Comparison of ENCODE assay signal across 17 cellular contexts in the genomic region with DNA sequence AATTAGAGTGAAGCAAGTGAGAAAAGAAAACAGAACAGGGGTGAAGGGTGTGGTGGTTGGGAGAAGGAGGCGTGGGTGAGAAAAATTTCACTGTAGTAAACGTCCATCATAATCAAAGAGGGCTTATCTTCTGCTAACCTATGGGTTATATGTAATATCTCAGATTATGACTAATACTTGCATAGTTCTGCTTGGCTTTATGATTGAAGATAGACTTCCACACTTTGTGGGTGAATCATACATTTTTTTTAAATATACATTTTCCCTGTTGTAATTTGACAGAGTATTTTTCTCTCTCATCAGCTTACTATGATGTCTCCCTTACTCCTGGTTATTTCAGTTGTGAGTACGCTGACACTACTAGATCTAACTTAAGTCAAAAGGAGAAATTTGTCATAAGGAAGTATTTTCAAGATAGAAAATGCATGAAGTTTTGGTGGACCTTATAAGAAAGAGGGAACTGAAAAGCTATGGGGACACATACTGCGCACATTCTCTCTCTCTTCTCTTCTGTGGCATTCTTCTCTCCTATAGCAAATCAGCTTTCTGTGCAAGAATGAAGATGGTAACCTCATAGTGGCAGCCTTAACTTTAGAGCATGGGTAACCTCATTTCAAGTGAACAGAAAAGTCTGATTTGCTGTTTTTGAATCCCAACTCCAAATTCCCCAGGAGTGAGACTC. TPM values are rescaled to one million over a fixed set of nuclear protein-coding genes. Genes with fewer than 3 reads are reported as not detected.
A peak's percentile ranks its signal among the peaks of the same experiment; 100 is the strongest.
DNase-seq lines count a peak whose midpoint lies in the region; ATAC-seq and TF ChIP-seq lines count a peak whose summit lies in the region.
"Had no signal": no experiment of that assay in that cellular context is flagged by ENCODE, and none has a peak within 500 bp of the region (broad histone marks: within the 10 kb centered on the region; RNA-seq: fewer than 3 reads in every experiment).

No MANE protein-coding gene starts in this region.

- H2AFZ ChIP-seq in SK-N-SH (ENCODE audit: low read depth) (no peak overlapping the region), GM23248 (no peak overlapping the region)

- TF ChIP-seq CTCF in SK-N-SH (IDR thresholded peaks at IDR 0.05) (no peak), osteocyte (IDR thresholded peaks at IDR 0.05) (no peak)

- H3K9me3 ChIP-seq in SK-N-SH = no peaks in the 10 kb centered on the region
- H3K9me3 ChIP-seq in GM23248 (ENCODE audit: low read depth) = no peaks in the 10 kb centered on the region
- H3K9me3 ChIP-seq: stomach had no signal

- no peak overlapping the region for H3K4me3 ChIP-seq in SK-N-SH (ENCODE audit: low read depth in 2 of 2, low read length in 1 of 2)
- H3K4me3 ChIP-seq in GM23248 = no peak overlapping the region
- H3K4me3 ChIP-seq: dorsolateral prefrontal cortex, stomach had no signal

- WGBS in SK-N-SH (ENCODE audit: low lambda C conversion rate) = 67% methylated on average over 4 of the region's 4 CpGs
- WGBS in GM23248 (ENCODE audit: low coverage in 1 of 2, low lambda C conversion rate in 2 of 2, missing lambda C conversion rate in 2 of 2), 2 experiments = 83 to 84% methylated on average over 4 of the region's 4 CpGs

- no peak overlapping the region for H3K4me3 Mint-ChIP-seq in activated T-helper 1 cell treated with anti-CD3 and anti-CD28 coated beads, Interleukin-12 subunit alpha, Interleukin-12 subunit beta, Interleukin-2, Interleukin-4 antibody, amounts not matched to agents 30 ng/mL and 10 ng/mL and 1 ng/mL, durations not matched to agents 14 hours and 24 hours and 36 hours
- no peak overlapping the region for H3K4me3 Mint-ChIP-seq in osteocyte (ENCODE audit: unreplicated experiment)
- H3K4me3 Mint-ChIP-seq: nephron progenitor cell had no signal

- H3K27ac ChIP-seq in SK-N-SH (ENCODE audit: low read depth in 2 of 2, low read length in 1 of 2) = no peak overlapping the region
- H3K27ac ChIP-seq in GM23248 = no peak overlapping the region
- H3K27ac ChIP-seq: dorsolateral prefrontal cortex had no signal

- H3F3A ChIP-seq in SK-N-SH (replicated peaks; ENCODE audit: insufficient read depth) (peaks cover 21% of the 10 kb centered on the region), GM23248 (ENCODE audit: insufficient read depth) (peaks cover 19% of the 10 kb centered on the region)

- no peaks in the 10 kb centered on the region for H3K27me3 Mint-ChIP-seq in activated T-helper 1 cell treated with anti-CD3 and anti-CD28 coated beads, Interleukin-12 subunit alpha, Interleukin-12 subunit beta, Interleukin-2, Interleukin-4 antibody, amounts not matched to agents 30 ng/mL and 10 ng/mL and 1 ng/mL, durations not matched to agents 14 hours and 24 hours and 36 hours (ENCODE audit: insufficient read depth)
- no peaks in the 10 kb centered on the region for H3K27me3 Mint-ChIP-seq in osteocyte (ENCODE audit: unreplicated experiment)

- intact Hi-C loops in activated T-helper 1 cell treated with anti-CD3 and anti-CD28 coated beads, Interleukin-12 subunit alpha, Interleukin-12 subunit beta, Interleukin-2, Interleukin-4 antibody, amounts not matched to agents 30 ng/mL and 10 ng/mL and 1 ng/mL, durations not matched to agents 14 hours and 24 hours and 36 hours (cut with micrococcal nuclease) = loop anchor here (1.0 to 10.0 kb wide), 6 partner anchors 114 to 1593 kb away; partner anchors contain the start of genes GLIS3, PDCD1LG2, RFX3 and UHRF2
- intact Hi-C loops in posterior vena cava (cut with DNase I) = loop anchor here in 1 of 2 donors (10.0 kb wide), 1 partner anchor 45 kb away; no protein-coding TSS in a partner anchor

- no peak overlapping the region for H3K9ac ChIP-seq in SK-N-SH
- no peak overlapping the region for H3K9ac ChIP-seq in GM23248

- H3K79me2 ChIP-seq in SK-N-SH (ENCODE audit: insufficient read depth) (no peaks in the 10 kb centered on the region), GM23248 (ENCODE audit: insufficient read depth) (no peaks in the 10 kb centered on the region)

- no peaks in the 10 kb centered on the region for H3K27me3 ChIP-seq in SK-N-SH (ENCODE audit: insufficient read depth)
- H3K27me3 ChIP-seq in GM23248 (replicated peaks; ENCODE audit: insufficient read depth) = no peaks in the 10 kb centered on the region
- H3K27me3 ChIP-seq: dorsolateral prefrontal cortex, stomach had no signal

- H3K36me3 ChIP-seq in SK-N-SH (replicated peaks in 1 of 2; ENCODE audit: control insufficient read depth in 1 of 2, insufficient read depth in 2 of 2, low read length in 1 of 2) (no peaks in the 10 kb centered on the region), GM23248 (ENCODE audit: low read depth) (no peaks in the 10 kb centered on the region)
- H3K36me3 ChIP-seq: stomach had no signal

- H3K4me2 ChIP-seq in SK-N-SH (no peak overlapping the region), GM23248 (ENCODE audit: unreplicated experiment) (no peak overlapping the region)

- peaks cover 57% of the 10 kb centered on the region for H3K4me1 Mint-ChIP-seq in activated T-helper 1 cell treated with anti-CD3 and anti-CD28 coated beads, Interleukin-12 subunit alpha, Interleukin-12 subunit beta, Interleukin-2, Interleukin-4 antibody, amounts not matched to agents 30 ng/mL and 10 ng/mL and 1 ng/mL, durations not matched to agents 14 hours and 24 hours and 36 hours (ENCODE audit: low read depth)
- H3K4me1 Mint-ChIP-seq in osteocyte (ENCODE audit: unreplicated experiment) = peaks cover 36% of the 10 kb centered on the region

- H3K36me3 Mint-ChIP-seq in activated T-helper 1 cell treated with anti-CD3 and anti-CD28 coated beads, Interleukin-12 subunit alpha, Interleukin-12 subunit beta, Interleukin-2, Interleukin-4 antibody, amounts not matched to agents 30 ng/mL and 10 ng/mL and 1 ng/mL, durations not matched to agents 14 hours and 24 hours and 36 hours (ENCODE audit: low read depth) = no peaks in the 10 kb centered on the region
- no peaks in the 10 kb centered on the region for H3K36me3 Mint-ChIP-seq in osteocyte (ENCODE audit: unreplicated experiment)

- no peak for ATAC-seq in SK-N-SH treated with all-trans-retinoic acid at 6 μM for 48 hours
- ATAC-seq: Right ventricle myocardium inferior, sciatic nerve had no signal

- no peaks in the 10 kb centered on the region for H4K20me1 ChIP-seq in SK-N-SH (ENCODE audit: insufficient read depth)
- no peaks in the 10 kb centered on the region for H4K20me1 ChIP-seq in GM23248 (ENCODE audit: insufficient read depth)

- no peaks in the 10 kb centered on the region for H3K9me3 Mint-ChIP-seq in activated T-helper 1 cell treated with anti-CD3 and anti-CD28 coated beads, Interleukin-12 subunit alpha, Interleukin-12 subunit beta, Interleukin-2, Interleukin-4 antibody, amounts not matched to agents 30 ng/mL and 10 ng/mL and 1 ng/mL, durations not matched to agents 14 hours and 24 hours and 36 hours
- no peaks in the 10 kb centered on the region for H3K9me3 Mint-ChIP-seq in osteocyte (ENCODE audit: unreplicated experiment)
- H3K9me3 Mint-ChIP-seq: CD8-positive, alpha-beta memory T cell; nephron progenitor cell had no signal

- TF ChIP-seq RAD21 in SK-N-SH (IDR thresholded peaks at IDR 0.05; ENCODE audit: low read length) = no peak

- no peak for TF ChIP-seq EP300 in SK-N-SH (IDR thresholded peaks at IDR 0.05; ENCODE audit: borderline replicate concordance in 1 of 2, low read depth in 1 of 2, low read length in 1 of 2)

- DNase-seq in SK-N-SH (no peak), GM23248 (peak; percentile 20), osteocyte (ENCODE audit: extremely low spot score, unreplicated experiment) (no peak), NCI-H128 (lab: John Stamatoyannopoulos, UW; ENCODE audit: unreplicated experiment) (no peak), posterior vena cava (ENCODE audit: low spot score) (no peak), cerebellar nuclear complex (lab: John Stamatoyannopoulos, UW) (no peak)
- DNase-seq in activated T-helper 1 cell treated with anti-CD3 and anti-CD28 coated beads, Interleukin-12 subunit alpha, Interleukin-12 subunit beta, Interleukin-2, Interleukin-4 antibody, amounts not matched to agents 30 ng/mL and 10 ng/mL and 1 ng/mL, durations not matched to agents 14 hours and 24 hours and 36 hours (ENCODE audit: low spot score) = no peak
- DNase-seq: activated CD8-positive, alpha-beta memory T cell treated with anti-CD3 and anti-CD28 coated beads, Interleukin-2, amount 50 U/mL, for 48 hours; CD8-positive, alpha-beta memory T cell; dorsolateral prefrontal cortex; NCI-H1105; NCI-H510A; nephron progenitor cell; stomach had no signal

- H3K4me1 ChIP-seq in SK-N-SH (ENCODE audit: control insufficient read depth in 1 of 2, insufficient read depth in 2 of 2, low read depth in 1 of 2, low read length in 1 of 2) (peaks cover 6 to 8% of the 10 kb centered on the region in 2 experiments; a peak in 3 of 4 replicates), GM23248 (ENCODE audit: insufficient read depth) (peaks cover 4% of the 10 kb centered on the region)

- in situ Hi-C loops in GM23248 (cut with MboI) = no loop called here

- H3K9me2 ChIP-seq in SK-N-SH (no peaks in the 10 kb centered on the region), GM23248 (ENCODE audit: insufficient read depth) (no peaks in the 10 kb centered on the region)

- CTCF ChIA-PET in SK-N-SH (lab: Yijun Ruan, JAX) = interaction anchor here (1.2 to 1.5 kb wide), 2 partner anchors 187 to 220 kb away, joined by 3 to 5 read pairs; no protein-coding TSS in a partner anchor

- H3K27ac Mint-ChIP-seq in activated T-helper 1 cell treated with anti-CD3 and anti-CD28 coated beads, Interleukin-12 subunit alpha, Interleukin-12 subunit beta, Interleukin-2, Interleukin-4 antibody, amounts not matched to agents 30 ng/mL and 10 ng/mL and 1 ng/mL, durations not matched to agents 14 hours and 24 hours and 36 hours = peak overlapping the region; percentile 61
- peak overlapping the region; percentile 41 for H3K27ac Mint-ChIP-seq in osteocyte (ENCODE audit: unreplicated experiment)
- H3K27ac Mint-ChIP-seq: CD8-positive, alpha-beta memory T cell; nephron progenitor cell had no signal

- POLR2A ChIA-PET in SK-N-SH (lab: Yijun Ruan, JAX) = no interaction called here

TF ChIP-seq in SK-N-SH, 30 proteins besides CTCF, POLR2A, EP300 and RAD21 (continues in another document):
- TF ChIP-seq TCF12 (IDR thresholded peaks at IDR 0.05) (peak; percentile 18; the same call in 1 of the 2 replicates), JUND (IDR thresholded peaks at IDR 0.05) (no peak), FOSL2 (IDR thresholded peaks at IDR 0.05; ENCODE audit: borderline replicate concordance, low read depth) (peak; percentile 59)

TF ChIP-seq in SK-N-SH treated with all-trans-retinoic acid at 6 μM for 48 hours, 23 proteins besides CTCF, POLR2A, EP300 and RAD21 (continues in another document):
- TF ChIP-seq ZNF70 (CRISPR knock-in tag; IDR thresholded peaks at IDR 0.05) (no peak), RARB (CRISPR knock-in tag; IDR thresholded peaks at IDR 0.05) (no peak)

RNA-seq across cellular contexts. Expression of gene JAK2, which starts 4.9 kb away (rescaled TPM):
- polyA plus RNA-seq in SK-N-SH (2012; rRNA removed) (1.3 and 2.3 TPM in 2 replicates), GM23248 (2016; fragmentation: Nextera tagmentation; extraction: Ambion mirVana) (4.1 and 5.0 TPM in 2 replicates)
- 1.9 and 2.3 TPM in 2 replicates for polyA plus RNA-seq in SK-N-SH (2012; cell fraction: cytosol; rRNA removed)
- 1.9 and 3.7 TPM in 2 replicates for polyA plus RNA-seq in SK-N-SH (2012; cell fraction: nucleus; rRNA removed)
- total RNA-seq in GM23248 (2014; rRNA removed; shearing (Covaris generic)) = 6.5 and 6.7 TPM in 2 replicates
- total RNA-seq in activated T-helper 1 cell treated with anti-CD3 and anti-CD28 coated beads, Interleukin-12 subunit alpha, Interleukin-12 subunit beta, Interleukin-2, Interleukin-4 antibody, amounts not matched to agents 30 ng/mL and 10 ng/mL and 1 ng/mL, durations not matched to agents 14 hours and 24 hours and 36 hours = 30.8 and 32.0 TPM in 2 replicates
- total RNA-seq in osteocyte (23.3 and 24.6 TPM in 2 replicates), posterior vena cava (10 to 100 TPM; 65.8 to 67.2 TPM)
